ENCODE assay signal across 1 cellular context in genomic region chr5:170746952-170747340, GRCh38.
TF ChIP-seq lines count a peak whose summit lies in the region.

No MANE protein-coding gene starts in this region.

TF ChIP-seq in HepG2, 621 proteins besides CTCF, POLR2A, EP300 and RAD21:
- TF ChIP-seq PCBP1 (IDR thresholded peaks at IDR 0.05; ENCODE audit: borderline replicate concordance, low read depth, low read length) (no peak), EHMT2 (IDR thresholded peaks at IDR 0.05; ENCODE audit: borderline replicate concordance, low read depth, low read length) (no peak), ZUFSP (CRISPR knock-in tag; IDR thresholded peaks at IDR 0.05; ENCODE audit: borderline replicate concordance) (no peak), MBD4 (IDR thresholded peaks at IDR 0.05; ENCODE audit: borderline replicate concordance, low read length) (no peak), ZBTB39 (CRISPR knock-in tag; IDR thresholded peaks at IDR 0.05) (no peak), ZNF792 (CRISPR knock-in tag; IDR thresholded peaks at IDR 0.05) (no peak), ELK4 (CRISPR knock-in tag; IDR thresholded peaks at IDR 0.05; ENCODE audit: borderline replicate concordance) (no peak), ZBTB7B (CRISPR knock-in tag; IDR thresholded peaks at IDR 0.05) (no peak), HOXA9 (CRISPR knock-in tag; IDR thresholded peaks at IDR 0.05; ENCODE audit: borderline replicate concordance) (no peak), DMAP1 (CRISPR knock-in tag; IDR thresholded peaks at IDR 0.05) (no peak)
